Comparison of ENCODE assay signal across 19 cellular contexts in the genomic region with DNA sequence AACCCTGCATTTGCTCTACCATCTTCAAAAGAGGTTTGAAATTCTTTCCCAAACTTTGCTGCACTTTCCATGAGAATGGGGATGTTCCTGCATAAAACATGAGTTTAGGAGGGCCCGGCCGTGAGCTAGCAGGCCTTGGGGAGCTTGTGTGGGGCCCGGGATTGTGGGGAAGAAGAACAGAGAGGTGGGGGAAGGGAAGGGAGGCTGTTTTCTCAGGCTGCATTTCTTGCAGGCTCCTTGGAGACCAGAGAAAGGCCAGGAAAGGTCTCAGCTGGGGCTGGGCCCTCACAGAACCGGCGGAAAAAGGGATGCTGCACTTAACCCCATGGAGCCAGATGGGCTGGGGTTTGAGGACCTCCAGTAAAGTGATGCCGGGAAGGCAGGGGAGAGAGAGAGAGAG. TPM values are rescaled to one million over a fixed set of nuclear protein-coding genes. Genes with fewer than 3 reads are reported as not detected.
A peak's percentile ranks its signal among the peaks of the same experiment; 100 is the strongest.
DNase-seq lines count a peak whose midpoint lies in the region; ATAC-seq and TF ChIP-seq lines count a peak whose summit lies in the region.
"Had no signal": no experiment of that assay in that cellular context is flagged by ENCODE, and none has a peak within 500 bp of the region (broad histone marks: within the 10 kb centered on the region; RNA-seq: fewer than 3 reads in every experiment).

No MANE protein-coding gene starts in this region.

- peaks cover 66% of the 10 kb centered on the region for H3K4me1 Mint-ChIP-seq in endodermal cell

- WGBS in HUES64, result 13% methylated on average over 6 of the region's 6 CpGs
- 36 to 53% methylated on average over 3 to 6 of the region's 6 CpGs for WGBS in endodermal cell (ENCODE audit: insufficient coverage in 1 of 2, insufficient read length in 1 of 2), 2 experiments
- WGBS in mesendoderm (ENCODE audit: extremely low coverage, insufficient coverage, low lambda C conversion rate), result no CpG with 5 or more reads among the region's 6 CpGs

- peaks cover 12% of the 10 kb centered on the region for H3K27me3 Mint-ChIP-seq in endodermal cell (ENCODE audit: insufficient read depth)

- no peak overlapping the region for H2BK5ac ChIP-seq in mesendoderm (ENCODE audit: low read length)

- H3K23ac ChIP-seq in mesendoderm (ENCODE audit: low read length), result no peak overlapping the region

- no peaks in the 10 kb centered on the region for H3K79me2 ChIP-seq in mesendoderm (ENCODE audit: control insufficient read depth, insufficient read depth, low read length)

- H2BK120ac ChIP-seq in mesendoderm (ENCODE audit: low read depth, low read length), result no peak overlapping the region

- no peaks in the 10 kb centered on the region for H3K9me3 ChIP-seq in BLaER1 treated with 17β-estradiol and CSF1 and Interleukin-3, amounts not matched to agents 10 nM and 100 nM (replicated peaks in 1 of 11)
- H3K9me3 ChIP-seq in HUES64 (ENCODE audit: insufficient read depth, low read depth, low read length), result no peaks in the 10 kb centered on the region
- H3K9me3 ChIP-seq in endodermal cell (ENCODE audit: control insufficient read depth, low read length), result no peaks in the 10 kb centered on the region
- H3K9me3 ChIP-seq: Caco-2, MG63, SJCRH30 had no signal

- H3K4ac ChIP-seq in mesendoderm (ENCODE audit: low read depth, low read length), result peak overlapping the region; percentile 89

- peak overlapping the region; percentile 34 for H3K4me3 Mint-ChIP-seq in endodermal cell
- H3K4me3 Mint-ChIP-seq: CD14-positive monocyte had no signal

- H3K56ac ChIP-seq in mesendoderm (ENCODE audit: low read length), result no peak overlapping the region

- H4K20me1 ChIP-seq in BLaER1 treated with 17β-estradiol and CSF1 and Interleukin-3, amounts not matched to agents 10 nM and 100 nM, result no peaks in the 10 kb centered on the region; a peak in 1 of 22 replicates

- H3K9ac ChIP-seq in BLaER1 treated with 17β-estradiol and CSF1 and Interleukin-3, amounts not matched to agents 10 nM and 100 nM, result no peak overlapping the region
- H3K9ac ChIP-seq in HUES64 (ENCODE audit: low read depth, low read length), result peak overlapping the region; percentile 58
- H3K9ac ChIP-seq in endodermal cell (ENCODE audit: extremely low read depth, low read length, poor library complexity, severe bottlenecking), result no peak overlapping the region
- no peak overlapping the region for H3K9ac ChIP-seq in mesendoderm (ENCODE audit: low read length)

- peak overlapping the region; percentile 25 for H3K18ac ChIP-seq in mesendoderm (ENCODE audit: low read length)

- no peaks in the 10 kb centered on the region for H3K36me3 Mint-ChIP-seq in endodermal cell (ENCODE audit: low read depth)
- H3K36me3 Mint-ChIP-seq: CD14-positive monocyte had no signal

- no peak overlapping the region for H3K4me3 ChIP-seq in BLaER1 treated with 17β-estradiol and CSF1 and Interleukin-3, amounts not matched to agents 10 nM and 100 nM
- H3K4me3 ChIP-seq in HUES64 (ENCODE audit: low read length), result peak overlapping the region; percentile 24
- H3K4me3 ChIP-seq in endodermal cell (ENCODE audit: low read length), result no peak overlapping the region
- no peak overlapping the region for H3K4me3 ChIP-seq in mesendoderm (ENCODE audit: low read length)
- H3K4me3 ChIP-seq: MG63, PC-9, SJCRH30 had no signal

- no peaks in the 10 kb centered on the region for H3K79me1 ChIP-seq in mesendoderm (ENCODE audit: low read length)

- H4K8ac ChIP-seq in mesendoderm (ENCODE audit: low read depth, low read length), result no peak overlapping the region

- H3K27ac ChIP-seq in BLaER1 treated with 17β-estradiol and CSF1 and Interleukin-3, amounts not matched to agents 10 nM and 100 nM, result no peak overlapping the region
- H3K27ac ChIP-seq in HUES64 (ENCODE audit: low read depth, low read length) (peak overlapping the region; percentile 87), endodermal cell (ENCODE audit: low read depth, low read length) (peak overlapping the region; percentile 93), mesendoderm (ENCODE audit: low read depth, low read length) (no peak overlapping the region)
- H3K27ac ChIP-seq: PC-9, SJCRH30 had no signal

- H2BK15ac ChIP-seq in mesendoderm (replicated peaks; ENCODE audit: low read depth), result no peak overlapping the region

- no peaks in the 10 kb centered on the region for H3K36me3 ChIP-seq in BLaER1 treated with 17β-estradiol and CSF1 and Interleukin-3, amounts not matched to agents 10 nM and 100 nM
- no peaks in the 10 kb centered on the region for H3K36me3 ChIP-seq in HUES64 (ENCODE audit: insufficient read depth, low read length)
- no peaks in the 10 kb centered on the region for H3K36me3 ChIP-seq in endodermal cell (ENCODE audit: control insufficient read depth, insufficient read depth, low read length)
- H3K36me3 ChIP-seq in mesendoderm (ENCODE audit: control insufficient read depth, insufficient read depth, low read length), result no peaks in the 10 kb centered on the region
- H3K36me3 ChIP-seq: MG63, SJCRH30 had no signal

- TF ChIP-seq CTCF in endodermal cell (conservative IDR thresholded peaks at IDR 0.05), result no peak

- H3K4me1 ChIP-seq in BLaER1 treated with 17β-estradiol and CSF1 and Interleukin-3, amounts not matched to agents 10 nM and 100 nM, result peaks cover 14 to 95% (median 75%) of the 10 kb centered on the region in 10 experiments
- H3K4me1 ChIP-seq in HUES64 (ENCODE audit: insufficient read depth, low read length) (peaks cover 64% of the 10 kb centered on the region), endodermal cell (ENCODE audit: control insufficient read depth, insufficient read depth, low read length) (peaks cover 53% of the 10 kb centered on the region), mesendoderm (ENCODE audit: control insufficient read depth, low read depth, low read length) (peaks cover 25% of the 10 kb centered on the region)
- H3K4me1 ChIP-seq: Caco-2 had no signal

- H3K27ac Mint-ChIP-seq in endodermal cell, result peak overlapping the region; percentile 34
- H3K27ac Mint-ChIP-seq: CD14-positive monocyte had no signal

- ATAC-seq in HG03135 (IDR thresholded peaks at IDR 0.05; ENCODE audit: unreplicated experiment), result no peak

- H3K4me2 ChIP-seq in BLaER1 treated with 17β-estradiol and CSF1 and Interleukin-3, amounts not matched to agents 10 nM and 100 nM, result peak overlapping the region in 8 of 11 experiments; percentile 36 to 86 (median 61); a peak in 15 of 22 replicates
- H3K4me2 ChIP-seq in mesendoderm (ENCODE audit: low read length), result no peak overlapping the region
- H3K4me2 ChIP-seq: PC-9 had no signal

- no peak overlapping the region for H2AK5ac ChIP-seq in mesendoderm (ENCODE audit: low read length)

- no peaks in the 10 kb centered on the region; a peak in 1 of 22 replicates for H3K27me3 ChIP-seq in BLaER1 treated with 17β-estradiol and CSF1 and Interleukin-3, amounts not matched to agents 10 nM and 100 nM
- no peaks in the 10 kb centered on the region; the same call in 1 of the 2 replicates for H3K27me3 ChIP-seq in HUES64 (ENCODE audit: insufficient read depth, low read length)
- H3K27me3 ChIP-seq in endodermal cell (ENCODE audit: control insufficient read depth, insufficient read depth, low read length, poor library complexity, severe bottlenecking), result no peaks in the 10 kb centered on the region
- H3K27me3 ChIP-seq in mesendoderm (ENCODE audit: insufficient read depth, low read length, poor library complexity), result no peaks in the 10 kb centered on the region

- no peak overlapping the region for H4K5ac ChIP-seq in mesendoderm (ENCODE audit: low read length)

- DNase-seq in endodermal cell, result peak; percentile 76
- no peak for DNase-seq in mesendoderm
- DNase-seq in NCI-H82 (lab: John Stamatoyannopoulos, UW), result no peak
- no peak for DNase-seq in NOMO-1 (lab: John Stamatoyannopoulos, UW; ENCODE audit: unreplicated experiment in 2 of 2)
- no peak for DNase-seq in HCEC 1CT
- DNase-seq: Caco-2, EL, IMR-90, Karpas-422, MG63, NCI-H1092 treated with DMSO at 0.1 percent for 48 hours, NCI-H1694 treated with DMSO at 0.1 percent for 48 hours, NCI-H345, PC-9, SJCRH30 had no signal

- no peaks in the 10 kb centered on the region for H3K9me3 Mint-ChIP-seq in endodermal cell
- H3K9me3 Mint-ChIP-seq: CD14-positive monocyte had no signal

RNA-seq across cellular contexts. Expression of a gene that starts 40.8 kb away (rescaled TPM):
- polyA plus RNA-seq in HUES64 (2013, experiment 1 of 2), result 24.1 TPM
- 39.9 TPM for polyA plus RNA-seq in HUES64 (2013, experiment 2 of 2)
- 10 to 100 TPM; 37.3 to 45.8 TPM for total RNA-seq in endodermal cell
- polyA plus RNA-seq in endodermal cell (2013, experiment 1 of 2), result 76.1 TPM
- 68.4 TPM for polyA plus RNA-seq in endodermal cell (2013, experiment 2 of 2)
- 2.2 TPM for polyA plus RNA-seq in mesendoderm (2013, experiment 1 of 2)
- 1.9 TPM for polyA plus RNA-seq in mesendoderm (2013, experiment 2 of 2)
- total RNA-seq: IMR-90, PC-9 had no signal
- polyA plus RNA-seq: CD14-positive monocyte, IMR-90 had no signal

Comparison
In these comparisons a context has a peak if more than half of its experiments do, and no peak if none do; other contexts are left out.
1. H3K27ac ChIP-seq: peak in HUES64 (single experiment) and endodermal cell (single experiment); none in BLaER1 treated with 17β-estradiol and CSF1 and Interleukin-3, amounts not matched to agents 10 nM and 100 nM (0 of 11) and mesendoderm (single experiment).